Comparison of ENCODE assay signal across 11 cellular contexts in the genomic region with DNA sequence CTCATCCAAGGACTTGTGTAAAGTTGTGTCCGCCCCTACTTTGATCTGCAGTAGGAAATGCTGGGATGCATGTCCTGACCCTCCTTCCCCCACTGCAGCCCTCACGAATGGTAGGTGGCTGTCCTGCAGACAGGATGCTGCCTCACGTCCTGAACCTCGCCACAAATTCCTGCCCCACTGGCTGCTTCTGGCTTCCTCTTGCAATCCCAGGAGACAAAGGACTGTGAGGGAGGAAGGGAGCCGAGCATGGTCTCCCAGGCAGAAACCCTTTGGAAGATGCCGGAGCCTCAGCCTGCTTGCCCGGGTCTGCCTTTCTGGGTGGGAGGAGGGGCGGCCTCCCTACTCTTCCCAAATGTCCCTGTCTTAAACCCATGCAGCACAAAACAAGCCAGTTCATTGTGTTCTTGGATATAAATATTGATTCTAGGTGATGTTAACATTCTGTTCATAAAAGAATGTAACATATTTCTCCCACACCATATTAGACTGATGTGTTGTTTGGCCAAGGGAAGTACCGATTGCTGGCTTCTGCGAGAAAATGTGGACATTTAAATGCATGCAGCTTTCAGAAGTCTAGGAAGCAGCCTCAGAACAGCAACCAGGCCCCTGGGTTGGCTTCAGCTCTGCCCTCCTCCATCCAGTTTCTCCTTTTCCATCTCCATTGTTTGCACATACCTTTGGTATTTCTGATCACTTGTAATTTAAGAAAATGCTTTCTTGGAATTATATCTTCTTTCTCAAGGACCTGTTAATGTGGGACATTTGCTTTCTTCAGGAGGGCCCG.
DNase-seq lines count a peak whose midpoint lies in the region; ATAC-seq, FAIRE-seq and TF ChIP-seq lines count a peak whose summit lies in the region.
"Had no signal": no experiment of that assay in that cellular context is flagged by ENCODE, and none has a peak within 500 bp of the region (broad histone marks: within the 10 kb centered on the region; RNA-seq: fewer than 3 reads in every experiment).

No MANE protein-coding gene starts in this region.

- H3K27ac Mint-ChIP-seq in activated T-helper 1 cell treated with anti-CD3 and anti-CD28 coated beads, Interleukin-12 subunit alpha, Interleukin-12 subunit beta, Interleukin-2, Interleukin-4 antibody, amounts not matched to agents 30 ng/mL and 10 ng/mL and 1 ng/mL, durations not matched to agents 14 hours and 24 hours and 36 hours, result no peak overlapping the region
- H3K27ac Mint-ChIP-seq: activated naive CD4-positive, alpha-beta T cell treated with anti-CD3 and anti-CD28 coated beads, Interleukin-2, amount 50 U/mL, for 24 hours; memory B cell had no signal

- FAIRE-seq in GM12892 (lab: Jason Lieb, UNC), result no peak

- TF ChIP-seq POLR2A in suprapubic skin (IDR thresholded peaks at IDR 0.05), result no peak
- TF ChIP-seq POLR2A in GM12892 (IDR thresholded peaks at IDR 0.05; ENCODE audit: low read depth, low read length), result no peak

- H3K27me3 Mint-ChIP-seq in activated T-helper 1 cell treated with anti-CD3 and anti-CD28 coated beads, Interleukin-12 subunit alpha, Interleukin-12 subunit beta, Interleukin-2, Interleukin-4 antibody, amounts not matched to agents 30 ng/mL and 10 ng/mL and 1 ng/mL, durations not matched to agents 14 hours and 24 hours and 36 hours (ENCODE audit: insufficient read depth), result no peaks in the 10 kb centered on the region
- H3K27me3 Mint-ChIP-seq: activated naive CD4-positive, alpha-beta T cell treated with anti-CD3 and anti-CD28 coated beads, Interleukin-2, amount 50 U/mL, for 24 hours; memory B cell had no signal

- WGBS in HUES64, result 72% methylated on average over 10 of the region's 11 CpGs
- 68% methylated on average over 11 of the region's 11 CpGs for WGBS in suprapubic skin

- H3K9me3 ChIP-seq in HUES64 (ENCODE audit: insufficient read depth, low read depth, low read length), result no peaks in the 10 kb centered on the region
- no peaks in the 10 kb centered on the region for H3K9me3 ChIP-seq in lower lobe of right lung
- no peaks in the 10 kb centered on the region for H3K9me3 ChIP-seq in suprapubic skin
- no peaks in the 10 kb centered on the region for H3K9me3 ChIP-seq in MM.1S (replicated peaks; ENCODE audit: insufficient read depth, low read length)
- H3K9me3 ChIP-seq: Caco-2 had no signal

- H3K4me3 Mint-ChIP-seq in activated T-helper 1 cell treated with anti-CD3 and anti-CD28 coated beads, Interleukin-12 subunit alpha, Interleukin-12 subunit beta, Interleukin-2, Interleukin-4 antibody, amounts not matched to agents 30 ng/mL and 10 ng/mL and 1 ng/mL, durations not matched to agents 14 hours and 24 hours and 36 hours, result no peak overlapping the region
- H3K4me3 Mint-ChIP-seq: activated naive CD4-positive, alpha-beta T cell treated with anti-CD3 and anti-CD28 coated beads, Interleukin-2, amount 50 U/mL, for 24 hours; memory B cell had no signal

- peaks cover 20% of the 10 kb centered on the region for H3K4me1 Mint-ChIP-seq in activated T-helper 1 cell treated with anti-CD3 and anti-CD28 coated beads, Interleukin-12 subunit alpha, Interleukin-12 subunit beta, Interleukin-2, Interleukin-4 antibody, amounts not matched to agents 30 ng/mL and 10 ng/mL and 1 ng/mL, durations not matched to agents 14 hours and 24 hours and 36 hours (ENCODE audit: low read depth)

- intact Hi-C loops in lower lobe of right lung (cut with DNase I), result no loop called here
- intact Hi-C loops in activated T-helper 1 cell treated with anti-CD3 and anti-CD28 coated beads, Interleukin-12 subunit alpha, Interleukin-12 subunit beta, Interleukin-2, Interleukin-4 antibody, amounts not matched to agents 30 ng/mL and 10 ng/mL and 1 ng/mL, durations not matched to agents 14 hours and 24 hours and 36 hours (cut with micrococcal nuclease), result loop anchor here (1.0 to 10.0 kb wide), 3 partner anchors 191 to 524 kb away; no protein-coding TSS in a partner anchor

- TF ChIP-seq CTCF in coronary artery (IDR thresholded peaks at IDR 0.05) (no peak), lower lobe of right lung (IDR thresholded peaks at IDR 0.05) (no peak), suprapubic skin (IDR thresholded peaks at IDR 0.05) (no peak), MM.1S (IDR thresholded peaks at IDR 0.05; ENCODE audit: low read length) (no peak)

- ATAC-seq in lower lobe of right lung, result peak in 1 of 2 donors; percentile 16

- TF ChIP-seq EP300 in suprapubic skin (IDR thresholded peaks at IDR 0.05), result no peak

- no peak overlapping the region for H2AFZ ChIP-seq in MM.1S (ENCODE audit: low read length)

- no peaks in the 10 kb centered on the region for H3F3A ChIP-seq in MM.1S (ENCODE audit: insufficient read depth, low read length)

- H3K4me3 ChIP-seq in HUES64 (ENCODE audit: low read length) (no peak overlapping the region), coronary artery (no peak overlapping the region), lower lobe of right lung (no peak overlapping the region), suprapubic skin (no peak overlapping the region), MM.1S (ENCODE audit: low read length) (no peak overlapping the region)

- no peaks in the 10 kb centered on the region for H3K27me3 ChIP-seq in HUES64 (ENCODE audit: insufficient read depth, low read length)
- no peaks in the 10 kb centered on the region for H3K27me3 ChIP-seq in lower lobe of right lung (ENCODE audit: low read depth)
- H3K27me3 ChIP-seq in suprapubic skin, result no peaks in the 10 kb centered on the region
- no peaks in the 10 kb centered on the region for H3K27me3 ChIP-seq in MM.1S (replicated peaks; ENCODE audit: insufficient read depth, low read length)

- no peak overlapping the region for H3K4me2 ChIP-seq in MM.1S (ENCODE audit: low read depth, low read length)

- DNase-seq in coronary artery (ENCODE audit: low spot score), result no peak
- no peak for DNase-seq in lower lobe of right lung
- DNase-seq in suprapubic skin (ENCODE audit: low spot score in 2 of 2), result no peak
- no peak for DNase-seq in MM.1S
- no peak for DNase-seq in activated T-helper 1 cell treated with anti-CD3 and anti-CD28 coated beads, Interleukin-12 subunit alpha, Interleukin-12 subunit beta, Interleukin-2, Interleukin-4 antibody, amounts not matched to agents 30 ng/mL and 10 ng/mL and 1 ng/mL, durations not matched to agents 14 hours and 24 hours and 36 hours (ENCODE audit: low spot score)
- DNase-seq in DMS 273 (lab: John Stamatoyannopoulos, UW; ENCODE audit: unreplicated experiment), result no peak
- no peak for DNase-seq in GM12892 (ENCODE audit: insufficient read length)

- H3K36me3 ChIP-seq in HUES64 (ENCODE audit: insufficient read depth, low read length) (no peaks in the 10 kb centered on the region), lower lobe of right lung (no peaks in the 10 kb centered on the region), suprapubic skin (no peaks in the 10 kb centered on the region), MM.1S (replicated peaks; ENCODE audit: insufficient read depth, low read length) (no peaks in the 10 kb centered on the region)

- H3K27ac ChIP-seq in HUES64 (ENCODE audit: low read depth, low read length), result peak overlapping the region; percentile 39; the same call in 1 of the 2 replicates
- H3K27ac ChIP-seq in coronary artery, result peak overlapping the region; percentile 51 to 85
- H3K27ac ChIP-seq in lower lobe of right lung, result peak overlapping the region; percentile 74
- peak overlapping the region; percentile 46 for H3K27ac ChIP-seq in suprapubic skin
- H3K27ac ChIP-seq in MM.1S (ENCODE audit: low read length), result no peak overlapping the region

- H3K9me3 Mint-ChIP-seq in activated T-helper 1 cell treated with anti-CD3 and anti-CD28 coated beads, Interleukin-12 subunit alpha, Interleukin-12 subunit beta, Interleukin-2, Interleukin-4 antibody, amounts not matched to agents 30 ng/mL and 10 ng/mL and 1 ng/mL, durations not matched to agents 14 hours and 24 hours and 36 hours, result no peaks in the 10 kb centered on the region
- H3K9me3 Mint-ChIP-seq: activated naive CD4-positive, alpha-beta T cell treated with anti-CD3 and anti-CD28 coated beads, Interleukin-2, amount 50 U/mL, for 24 hours; memory B cell had no signal

- peaks cover 4% of the 10 kb centered on the region for H3K36me3 Mint-ChIP-seq in activated T-helper 1 cell treated with anti-CD3 and anti-CD28 coated beads, Interleukin-12 subunit alpha, Interleukin-12 subunit beta, Interleukin-2, Interleukin-4 antibody, amounts not matched to agents 30 ng/mL and 10 ng/mL and 1 ng/mL, durations not matched to agents 14 hours and 24 hours and 36 hours (ENCODE audit: low read depth)

- H3K79me2 ChIP-seq in MM.1S (ENCODE audit: low read length), result no peaks in the 10 kb centered on the region

- H3K9ac ChIP-seq in HUES64 (ENCODE audit: low read depth, low read length), result peak overlapping the region; percentile 13
- H3K9ac ChIP-seq in MM.1S (ENCODE audit: low read length), result no peak overlapping the region

- H3K4me1 ChIP-seq in HUES64 (ENCODE audit: insufficient read depth, low read length), result peaks cover 40% of the 10 kb centered on the region
- H3K4me1 ChIP-seq in lower lobe of right lung, result peaks cover 47% of the 10 kb centered on the region
- H3K4me1 ChIP-seq in suprapubic skin, result peaks cover 55% of the 10 kb centered on the region
- H3K4me1 ChIP-seq in MM.1S (ENCODE audit: low read length), result peaks cover 15% of the 10 kb centered on the region
- H3K4me1 ChIP-seq: Caco-2 had no signal

- H4K20me1 ChIP-seq in MM.1S (ENCODE audit: insufficient read depth, low read length), result no peaks in the 10 kb centered on the region

- H3K9me2 ChIP-seq in MM.1S (replicated peaks; ENCODE audit: insufficient read depth, low read length), result no peaks in the 10 kb centered on the region
